In the genomic region with DNA sequence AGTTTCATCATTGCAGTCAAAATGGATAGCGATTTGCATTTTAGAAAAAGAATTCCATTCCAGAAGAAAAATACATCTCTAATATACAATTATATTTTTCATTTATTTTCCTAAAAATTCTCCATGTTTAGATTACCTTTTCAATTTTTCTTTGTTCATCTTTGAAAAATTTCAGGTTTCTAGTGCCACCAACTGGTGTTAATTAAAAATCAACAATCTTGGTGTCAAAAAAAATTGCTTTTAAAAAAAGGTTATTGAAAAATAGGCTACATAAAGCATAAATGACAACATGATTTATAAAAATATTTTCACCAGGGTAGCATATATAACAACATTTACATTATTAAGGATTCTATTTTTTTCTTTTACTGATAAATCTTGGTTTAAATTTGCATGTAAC, we compare ENCODE assay signal across 19 cellular contexts. TPM values are rescaled to one million over a fixed set of nuclear protein-coding genes. Genes with fewer than 3 reads are reported as not detected.
DNase-seq lines count a peak whose midpoint lies in the region; ATAC-seq, FAIRE-seq and TF ChIP-seq lines count a peak whose summit lies in the region.
"Had no signal": no experiment of that assay in that cellular context is flagged by ENCODE, and none has a peak within 500 bp of the region (broad histone marks: within the 10 kb centered on the region; RNA-seq: fewer than 3 reads in every experiment).

No MANE protein-coding gene starts in this region.

- peak; percentile 41 for TF ChIP-seq RAD21 in HCT116 (IDR thresholded peaks at IDR 0.05; ENCODE audit: low read depth)

- DNase-seq in HCT116 (ENCODE audit: low read depth, low spot score) (no peak), RCC 7860 (ENCODE audit: low spot score) (no peak), frontal cortex (ENCODE audit: low spot score in 2 of 2) (no peak), smooth muscle cell (lab: John Stamatoyannopoulos, UW; ENCODE audit: unreplicated experiment) (no peak), dermis blood vessel endothelial cell (no peak), gastrocnemius medialis (no peak)
- DNase-seq: DMS 273 treated with DMSO at 0.1 percent for 48 hours; NCI-H1092 treated with DMSO at 0.1 percent for 48 hours; NCI-H1694; NCI-H2107; NCI-H69; NK-92 treated with Interleukin-12 subunit alpha and Interleukin-12 subunit beta, amount 100 ng/mL, for 24 hours; SIG-M5 had no signal

- no peak overlapping the region for H3K27ac ChIP-seq in HCT116 (ENCODE audit: low read depth, low read length)
- H3K27ac ChIP-seq in smooth muscle cell (ENCODE audit: low read depth): no peak overlapping the region
- no peak overlapping the region for H3K27ac ChIP-seq in gastrocnemius medialis
- H3K27ac ChIP-seq: HL-60 had no signal

- H3K9me3 ChIP-seq in HCT116 (ENCODE audit: control insufficient read depth in 1 of 2, insufficient read depth in 1 of 2, low read depth in 1 of 2, low read length in 2 of 2): no peaks in the 10 kb centered on the region
- H3K9me3 ChIP-seq in smooth muscle cell (replicated peaks; ENCODE audit: low read depth): no peaks in the 10 kb centered on the region
- no peaks in the 10 kb centered on the region for H3K9me3 ChIP-seq in gastrocnemius medialis

- CTCF ChIA-PET in HCT116 (lab: Charles Lee): interaction anchor here (0.8 kb wide), 1 partner anchor 9 kb away, joined by 3 read pairs; no protein-coding TSS in a partner anchor

- in situ Hi-C loops in gastrocnemius medialis (cut with MboI; ENCODE audit: low sequenced_read_pairs in 4 of 4): loop anchor here in 1 of 4 donors (25.0 kb wide), 1 partner anchor 409 kb away; no protein-coding TSS in a partner anchor

- FAIRE-seq in RCC 7860 (lab: Jason Lieb, UNC): peak; percentile 60
- FAIRE-seq in frontal cortex (lab: Jason Lieb, UNC): peak; percentile 91

- H3K9ac ChIP-seq in HCT116 (ENCODE audit: low read length): no peak overlapping the region
- H3K9ac ChIP-seq in smooth muscle cell (ENCODE audit: low read depth): no peak overlapping the region

- intact Hi-C loops in HCT116 (cut with micrococcal nuclease): no loop called here
- intact Hi-C loops in gastrocnemius medialis (cut with DNase I; ENCODE audit: low total_unique reads): no loop called here

- H3K4me1 Mint-ChIP-seq in activated T-helper 17 cell treated with anti-CD3 and anti-CD28 coated beads, Interleukin-2, amount 50 U/mL, for 72 hours: no peaks in the 10 kb centered on the region

- RAD21 ChIA-PET in HCT116 (lab: Charles Lee; ENCODE audit: low non-redundant PET in 1 of 2, low total read pairs in 2 of 2, uncharacterized antibody in 2 of 2, unreplicated experiment in 2 of 2): no interaction called here

- H3K79me2 ChIP-seq in HCT116 (ENCODE audit: insufficient read depth, low read length): no peaks in the 10 kb centered on the region
- no peaks in the 10 kb centered on the region for H3K79me2 ChIP-seq in smooth muscle cell (ENCODE audit: low read depth)

- H3K27me3 Mint-ChIP-seq in activated T-helper 17 cell treated with anti-CD3 and anti-CD28 coated beads, Interleukin-2, amount 50 U/mL, for 72 hours: no peaks in the 10 kb centered on the region

- H3K36me3 Mint-ChIP-seq in activated T-helper 17 cell treated with anti-CD3 and anti-CD28 coated beads, Interleukin-2, amount 50 U/mL, for 72 hours (ENCODE audit: low read depth): peaks cover 33% of the 10 kb centered on the region

- H2AFZ ChIP-seq in HCT116 (ENCODE audit: low read depth, low read length, poor library complexity, severe bottlenecking): no peak overlapping the region
- H2AFZ ChIP-seq in smooth muscle cell (ENCODE audit: low read depth): no peak overlapping the region

- POLR2A ChIA-PET in HCT116 (lab: Charles Lee): no interaction called here

- H3K27ac Mint-ChIP-seq in activated T-helper 17 cell treated with anti-CD3 and anti-CD28 coated beads, Interleukin-2, amount 50 U/mL, for 72 hours: no peak overlapping the region

- peaks cover 4% of the 10 kb centered on the region for H3F3A ChIP-seq in smooth muscle cell (ENCODE audit: low read depth)

- no peak overlapping the region for H3K4me2 ChIP-seq in HCT116 (ENCODE audit: low read length)
- H3K4me2 ChIP-seq in smooth muscle cell: no peak overlapping the region

- H3K9me2 ChIP-seq in HCT116 (ENCODE audit: insufficient read depth): no peaks in the 10 kb centered on the region

- TF ChIP-seq CTCF in HCT116 (IDR thresholded peaks at IDR 0.05 in 2 of 3, conservative IDR thresholded peaks at IDR 0.05 in 1 of 3; ENCODE audit: borderline replicate concordance in 1 of 3, insufficient read depth in 1 of 3, low read depth in 2 of 3, low read length in 2 of 3) (peak in 1 of 3 experiments; percentile 27; a peak in 2 of 6 replicates), smooth muscle cell (IDR thresholded peaks at IDR 0.05; ENCODE audit: borderline replicate concordance, insufficient read depth, poor library complexity, severe bottlenecking) (peak; percentile 3), gastrocnemius medialis (IDR thresholded peaks at IDR 0.05 in 4 of 5, conservative IDR thresholded peaks at IDR 0.05 in 1 of 5) (no peak)

- ATAC-seq in HCT116 (no peak), gastrocnemius medialis (no peak)
- ATAC-seq in activated T-helper 17 cell treated with anti-CD3 and anti-CD28 coated beads, Interleukin-2, amount 50 U/mL, for 72 hours (replicated peaks): no peak
- ATAC-seq: Panc1 had no signal

- H3K27me3 ChIP-seq in HCT116 (ENCODE audit: insufficient read depth, low read length) (peaks cover 2% of the 10 kb centered on the region; the same call in 1 of the 2 replicates), smooth muscle cell (ENCODE audit: low read depth) (peaks cover 4% of the 10 kb centered on the region), gastrocnemius medialis (no peaks in the 10 kb centered on the region)

- H4K20me1 ChIP-seq in HCT116 (ENCODE audit: insufficient read depth): no peaks in the 10 kb centered on the region
- H4K20me1 ChIP-seq in smooth muscle cell (ENCODE audit: low read depth): no peaks in the 10 kb centered on the region

- TF ChIP-seq POLR2A in HCT116 (IDR thresholded peaks at IDR 0.05; ENCODE audit: borderline replicate concordance, extremely low read depth, insufficient read depth, insufficient read length): no peak
- no peak for TF ChIP-seq POLR2A in gastrocnemius medialis (IDR thresholded peaks at IDR 0.05)

- no peaks in the 10 kb centered on the region for H3K4me1 ChIP-seq in HCT116 (ENCODE audit: control insufficient read depth in 1 of 2, insufficient read depth in 2 of 2, low read length in 2 of 2)
- H3K4me1 ChIP-seq in smooth muscle cell (ENCODE audit: low read depth): no peaks in the 10 kb centered on the region
- H3K4me1 ChIP-seq in gastrocnemius medialis: no peaks in the 10 kb centered on the region

- H3K4me3 ChIP-seq in HCT116 (replicated peaks in 1 of 2; ENCODE audit: low read depth in 1 of 2, low read length in 2 of 2) (no peak overlapping the region), smooth muscle cell (no peak overlapping the region), gastrocnemius medialis (no peak overlapping the region)

- H3K36me3 ChIP-seq in HCT116 (ENCODE audit: control insufficient read depth in 1 of 2, insufficient read depth in 2 of 2, low read length in 2 of 2): peaks cover 0 to 4% of the 10 kb centered on the region in 2 experiments; a peak in 1 of 4 replicates
- peaks cover 15% of the 10 kb centered on the region for H3K36me3 ChIP-seq in smooth muscle cell (ENCODE audit: low read depth)
- H3K36me3 ChIP-seq in gastrocnemius medialis: peaks cover 0 to 25% of the 10 kb centered on the region in 2 donors

- H3K9me3 Mint-ChIP-seq in activated T-helper 17 cell treated with anti-CD3 and anti-CD28 coated beads, Interleukin-2, amount 50 U/mL, for 72 hours: no peaks in the 10 kb centered on the region

- no TSS peak for BruUV-seq in HCT116 (replicated peaks; lab: Mats Ljungman, UMichigan)

- no peak overlapping the region for H3K4me3 Mint-ChIP-seq in activated T-helper 17 cell treated with anti-CD3 and anti-CD28 coated beads, Interleukin-2, amount 50 U/mL, for 72 hours

- WGBS in smooth muscle cell (ENCODE audit: low lambda C conversion rate): 97% methylated on average over 1 of the region's 1 CpG

TF ChIP-seq in HCT116, 20 proteins besides CTCF, POLR2A, EP300 and RAD21 (continues in another document):
- TF ChIP-seq, protein P1, sequence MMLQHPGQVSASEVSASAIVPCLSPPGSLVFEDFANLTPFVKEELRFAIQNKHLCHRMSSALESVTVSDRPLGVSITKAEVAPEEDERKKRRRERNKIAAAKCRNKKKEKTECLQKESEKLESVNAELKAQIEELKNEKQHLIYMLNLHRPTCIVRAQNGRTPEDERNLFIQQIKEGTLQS (IDR thresholded peaks at IDR 0.05): no peak
- TF ChIP-seq JUND (IDR thresholded peaks at IDR 0.05) (no peak), CBX3 (IDR thresholded peaks at IDR 0.05; ENCODE audit: low read depth) (no peak), EZH2phosphoT487 (IDR thresholded peaks at IDR 0.05; ENCODE audit: borderline replicate concordance) (no peak), POLR2AphosphoS5 (IDR thresholded peaks at IDR 0.05; ENCODE audit: low read depth, low read length) (no peak), SP1 (IDR thresholded peaks at IDR 0.05; ENCODE audit: low read depth) (no peak), ELF1 (IDR thresholded peaks at IDR 0.05; ENCODE audit: borderline replicate concordance, low read depth) (no peak)

RNA-seq across cellular contexts. Expression of gene CCDC186, which starts 53.0 kb away (rescaled TPM):
- total RNA-seq in HCT116 (2021; ENCODE audit: unreplicated experiment) (17.1 TPM), frontal cortex (45.2 TPM), smooth muscle cell (27.9 and 58.8 TPM in 2 replicates), dermis blood vessel endothelial cell (21.6 and 24.3 TPM in 2 replicates), gastrocnemius medialis (10 to 100 TPM in 2 of 4 donors, 1 to 10 TPM in 2; 8.8 to 14.5 (median 9.8) TPM)
- 4.4 TPM in 2 replicates for polyA plus RNA-seq in HCT116 (2012)
- 14.6 and 16.2 TPM in 2 replicates for polyA plus RNA-seq in smooth muscle cell
- 10 to 100 TPM; 10.8 to 14.8 TPM for total RNA-seq in activated T-helper 17 cell treated with anti-CD3 and anti-CD28 coated beads, Interleukin-2, amount 50 U/mL, for 72 hours

RNA-seq across cellular contexts. Expression of gene TDRD1, which starts 58.1 kb away (rescaled TPM):
- not detected for total RNA-seq in HCT116 (2021; ENCODE audit: unreplicated experiment)
- not detected in 2 replicates for polyA plus RNA-seq in HCT116 (2012)
- 0.41 TPM for total RNA-seq in frontal cortex
- total RNA-seq in smooth muscle cell: not detected in 2 replicates
- 0.08 TPM in 1 of 2 replicates, not detected in the other for polyA plus RNA-seq in smooth muscle cell
- under 1 TPM; 0.09 to 0.48 TPM for total RNA-seq in activated T-helper 17 cell treated with anti-CD3 and anti-CD28 coated beads, Interleukin-2, amount 50 U/mL, for 72 hours
- under 0.01 TPM in 2 replicates for total RNA-seq in dermis blood vessel endothelial cell
- total RNA-seq in gastrocnemius medialis: under 1 TPM in 1 of 4 donors, not detected in 3; 0.10 TPM
- total RNA-seq: H4, MCF 10A had no signal
- polyA plus RNA-seq: BJ had no signal
